ENCODE assay signal across 8 cellular contexts in the genomic region with DNA sequence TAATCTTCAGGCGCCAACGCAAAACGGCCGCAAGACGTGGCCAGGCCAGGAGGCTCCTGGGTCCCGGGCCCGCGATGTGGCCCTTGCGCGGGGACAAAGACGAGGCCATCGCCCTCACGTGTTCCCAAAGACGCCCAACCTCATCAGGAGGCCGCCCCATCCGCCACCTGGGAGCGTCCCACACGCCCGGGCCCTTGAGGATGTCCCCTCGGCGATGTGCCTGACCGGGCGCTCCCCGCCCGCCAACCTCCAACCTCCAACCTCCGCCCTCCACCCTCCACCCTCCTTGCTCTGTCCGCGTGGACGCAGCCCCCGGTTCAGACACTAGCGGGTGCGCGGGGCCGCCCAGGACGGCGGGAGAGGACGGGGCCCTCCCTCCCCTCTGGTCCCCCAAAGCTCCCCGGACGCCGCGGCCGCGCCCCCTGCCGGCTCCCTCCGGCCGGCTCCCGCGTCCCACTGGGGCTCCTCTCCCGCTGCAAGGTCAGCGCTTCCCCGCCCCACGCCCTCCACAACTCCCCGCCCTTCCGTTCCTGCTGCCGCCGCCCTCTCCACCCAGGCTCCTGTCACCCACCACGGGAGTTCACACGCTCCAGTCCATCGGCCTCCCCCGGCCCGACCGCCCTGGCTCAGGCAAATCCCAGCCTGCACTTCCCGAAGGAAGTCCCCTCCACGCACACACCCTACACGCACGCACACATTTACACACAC.
DNase-seq lines count a peak whose midpoint lies in the region; ATAC-seq and TF ChIP-seq lines count a peak whose summit lies in the region.

No MANE protein-coding gene starts in this region.

- peak overlapping the region in 1 of 2 donors; percentile 45 for H3K9ac ChIP-seq in mucosa of rectum (ENCODE audit: low read depth in 1 of 2, low read length in 2 of 2)

- no peaks in the 10 kb centered on the region for H4K20me1 ChIP-seq in GM23338 (replicated peaks; ENCODE audit: insufficient read depth)

- H3K27me3 ChIP-seq in GM23338 (ENCODE audit: insufficient read depth), result peaks cover 27% of the 10 kb centered on the region
- H3K27me3 ChIP-seq in mucosa of rectum (ENCODE audit: control insufficient read depth in 2 of 2, insufficient read depth in 2 of 2, low read length in 2 of 2), result peaks cover 11 to 17% of the 10 kb centered on the region in 2 donors
- peaks cover 12% of the 10 kb centered on the region for H3K27me3 ChIP-seq in thymus (ENCODE audit: control insufficient read depth, insufficient read depth)

- H3K4me3 ChIP-seq in GM23338 (peak overlapping the region; percentile 72), mucosa of rectum (ENCODE audit: low read length in 2 of 2) (peak overlapping the region; percentile 28 to 40), thymus (ENCODE audit: low read length) (peak overlapping the region; percentile 23)

- H2AFZ ChIP-seq in GM23338, result peak overlapping the region; percentile 99

- no peaks in the 10 kb centered on the region for H3F3A ChIP-seq in GM23338 (replicated peaks; ENCODE audit: low read depth)

- peak; percentile 51 to 69 for TF ChIP-seq CTCF in GM23338 (conservative IDR thresholded peaks at IDR 0.05; ENCODE audit: low read depth in 2 of 2)

- H3K27me3 Mint-ChIP-seq in GM23338 (ENCODE audit: insufficient read depth, low read depth, poor library complexity), result peaks cover 10% of the 10 kb centered on the region
- H3K27me3 Mint-ChIP-seq in dendritic cell treated with granulocyte-macrophage colony-stimulating factor and Interleukin-4, amounts not matched to agents 40 ng/mL and 50 ng/mL, for 4 days, result peaks cover 16% of the 10 kb centered on the region

- no peaks in the 10 kb centered on the region for H3K9me2 ChIP-seq in GM23338 (ENCODE audit: insufficient read depth)

- H3K4me1 ChIP-seq in GM23338 (ENCODE audit: insufficient read depth), result peaks cover 8% of the 10 kb centered on the region
- peaks cover 16 to 36% of the 10 kb centered on the region in 2 donors for H3K4me1 ChIP-seq in mucosa of rectum (ENCODE audit: control insufficient read depth in 2 of 2, insufficient read depth in 2 of 2, low read length in 2 of 2)
- H3K4me1 ChIP-seq in thymus (ENCODE audit: control insufficient read depth, insufficient read depth, low read length), result no peaks in the 10 kb centered on the region

- peaks cover 13% of the 10 kb centered on the region for H3K4me1 Mint-ChIP-seq in GM23338
- peaks cover 11% of the 10 kb centered on the region for H3K4me1 Mint-ChIP-seq in dendritic cell treated with granulocyte-macrophage colony-stimulating factor and Interleukin-4, amounts not matched to agents 40 ng/mL and 50 ng/mL, for 4 days (ENCODE audit: low read depth)

- H3K27ac ChIP-seq in GM23338 (ENCODE audit: low read depth), result no peak overlapping the region
- no peak overlapping the region for H3K27ac ChIP-seq in mucosa of rectum (ENCODE audit: low read depth in 2 of 2, low read length in 2 of 2)
- no peak overlapping the region for H3K27ac ChIP-seq in thymus (ENCODE audit: low read depth)

- peak overlapping the region; percentile 71; the same call in 2 of the 3 replicates for H3K4me3 Mint-ChIP-seq in GM23338
- no peak overlapping the region for H3K4me3 Mint-ChIP-seq in dendritic cell treated with granulocyte-macrophage colony-stimulating factor and Interleukin-4, amounts not matched to agents 40 ng/mL and 50 ng/mL, for 4 days

- DNase-seq in GM23338 (ENCODE audit: low spot score), result peak; percentile 71
- DNase-seq in SKM-1 treated with dmso at 0.1 percent for 144 hours (lab: John Stamatoyannopoulos, UW; ENCODE audit: unreplicated experiment), result peak; percentile 38
- no peak for DNase-seq in SHP77 (lab: John Stamatoyannopoulos, UW)

- no peaks in the 10 kb centered on the region for H3K79me2 ChIP-seq in GM23338 (replicated peaks; ENCODE audit: insufficient read depth)

- intact Hi-C loops in dendritic cell treated with granulocyte-macrophage colony-stimulating factor and Interleukin-4, amounts not matched to agents 40 ng/mL and 50 ng/mL, for 4 days (cut with micrococcal nuclease), result no loop called here

- no peaks in the 10 kb centered on the region for H3K36me3 Mint-ChIP-seq in GM23338 (ENCODE audit: low read depth)
- H3K36me3 Mint-ChIP-seq in dendritic cell treated with granulocyte-macrophage colony-stimulating factor and Interleukin-4, amounts not matched to agents 40 ng/mL and 50 ng/mL, for 4 days (ENCODE audit: low read depth), result no peaks in the 10 kb centered on the region

- WGBS in thymus, result 2% methylated on average over 66 of the region's 66 CpGs

- no peaks in the 10 kb centered on the region for H3K36me3 ChIP-seq in GM23338 (ENCODE audit: insufficient read depth)
- H3K36me3 ChIP-seq in mucosa of rectum (ENCODE audit: control insufficient read depth in 2 of 2, insufficient read depth in 2 of 2, low read length in 2 of 2), result no peaks in the 10 kb centered on the region
- H3K36me3 ChIP-seq in thymus (ENCODE audit: control insufficient read depth, insufficient read depth), result no peaks in the 10 kb centered on the region

- no peak overlapping the region for H3K27ac Mint-ChIP-seq in GM23338
- peak overlapping the region; percentile 11 for H3K27ac Mint-ChIP-seq in dendritic cell treated with granulocyte-macrophage colony-stimulating factor and Interleukin-4, amounts not matched to agents 40 ng/mL and 50 ng/mL, for 4 days

- H3K4me2 ChIP-seq in GM23338, result peak overlapping the region; percentile 89

- no peaks in the 10 kb centered on the region for H3K9me3 ChIP-seq in mucosa of rectum (ENCODE audit: control insufficient read depth in 2 of 2, low read length in 2 of 2)
- H3K9me3 ChIP-seq in thymus (ENCODE audit: control insufficient read depth), result no peaks in the 10 kb centered on the region

- ATAC-seq in GM23338 (peak; percentile 74), GM18519 (IDR thresholded peaks at IDR 0.05; ENCODE audit: low FRiP score, unreplicated experiment) (no peak), GM18517 (IDR thresholded peaks at IDR 0.05; ENCODE audit: unreplicated experiment) (no peak)

- H3K9me3 Mint-ChIP-seq in GM23338, result no peaks in the 10 kb centered on the region
- H3K9me3 Mint-ChIP-seq in dendritic cell treated with granulocyte-macrophage colony-stimulating factor and Interleukin-4, amounts not matched to agents 40 ng/mL and 50 ng/mL, for 4 days, result no peaks in the 10 kb centered on the region

TF ChIP-seq in GM23338, 12 proteins besides CTCF, POLR2A, EP300 and RAD21:
- no peak for TF ChIP-seq EZH2 (IDR thresholded peaks at IDR 0.05; ENCODE audit: low read depth, unreplicated experiment)
- TF ChIP-seq, protein P1, sequence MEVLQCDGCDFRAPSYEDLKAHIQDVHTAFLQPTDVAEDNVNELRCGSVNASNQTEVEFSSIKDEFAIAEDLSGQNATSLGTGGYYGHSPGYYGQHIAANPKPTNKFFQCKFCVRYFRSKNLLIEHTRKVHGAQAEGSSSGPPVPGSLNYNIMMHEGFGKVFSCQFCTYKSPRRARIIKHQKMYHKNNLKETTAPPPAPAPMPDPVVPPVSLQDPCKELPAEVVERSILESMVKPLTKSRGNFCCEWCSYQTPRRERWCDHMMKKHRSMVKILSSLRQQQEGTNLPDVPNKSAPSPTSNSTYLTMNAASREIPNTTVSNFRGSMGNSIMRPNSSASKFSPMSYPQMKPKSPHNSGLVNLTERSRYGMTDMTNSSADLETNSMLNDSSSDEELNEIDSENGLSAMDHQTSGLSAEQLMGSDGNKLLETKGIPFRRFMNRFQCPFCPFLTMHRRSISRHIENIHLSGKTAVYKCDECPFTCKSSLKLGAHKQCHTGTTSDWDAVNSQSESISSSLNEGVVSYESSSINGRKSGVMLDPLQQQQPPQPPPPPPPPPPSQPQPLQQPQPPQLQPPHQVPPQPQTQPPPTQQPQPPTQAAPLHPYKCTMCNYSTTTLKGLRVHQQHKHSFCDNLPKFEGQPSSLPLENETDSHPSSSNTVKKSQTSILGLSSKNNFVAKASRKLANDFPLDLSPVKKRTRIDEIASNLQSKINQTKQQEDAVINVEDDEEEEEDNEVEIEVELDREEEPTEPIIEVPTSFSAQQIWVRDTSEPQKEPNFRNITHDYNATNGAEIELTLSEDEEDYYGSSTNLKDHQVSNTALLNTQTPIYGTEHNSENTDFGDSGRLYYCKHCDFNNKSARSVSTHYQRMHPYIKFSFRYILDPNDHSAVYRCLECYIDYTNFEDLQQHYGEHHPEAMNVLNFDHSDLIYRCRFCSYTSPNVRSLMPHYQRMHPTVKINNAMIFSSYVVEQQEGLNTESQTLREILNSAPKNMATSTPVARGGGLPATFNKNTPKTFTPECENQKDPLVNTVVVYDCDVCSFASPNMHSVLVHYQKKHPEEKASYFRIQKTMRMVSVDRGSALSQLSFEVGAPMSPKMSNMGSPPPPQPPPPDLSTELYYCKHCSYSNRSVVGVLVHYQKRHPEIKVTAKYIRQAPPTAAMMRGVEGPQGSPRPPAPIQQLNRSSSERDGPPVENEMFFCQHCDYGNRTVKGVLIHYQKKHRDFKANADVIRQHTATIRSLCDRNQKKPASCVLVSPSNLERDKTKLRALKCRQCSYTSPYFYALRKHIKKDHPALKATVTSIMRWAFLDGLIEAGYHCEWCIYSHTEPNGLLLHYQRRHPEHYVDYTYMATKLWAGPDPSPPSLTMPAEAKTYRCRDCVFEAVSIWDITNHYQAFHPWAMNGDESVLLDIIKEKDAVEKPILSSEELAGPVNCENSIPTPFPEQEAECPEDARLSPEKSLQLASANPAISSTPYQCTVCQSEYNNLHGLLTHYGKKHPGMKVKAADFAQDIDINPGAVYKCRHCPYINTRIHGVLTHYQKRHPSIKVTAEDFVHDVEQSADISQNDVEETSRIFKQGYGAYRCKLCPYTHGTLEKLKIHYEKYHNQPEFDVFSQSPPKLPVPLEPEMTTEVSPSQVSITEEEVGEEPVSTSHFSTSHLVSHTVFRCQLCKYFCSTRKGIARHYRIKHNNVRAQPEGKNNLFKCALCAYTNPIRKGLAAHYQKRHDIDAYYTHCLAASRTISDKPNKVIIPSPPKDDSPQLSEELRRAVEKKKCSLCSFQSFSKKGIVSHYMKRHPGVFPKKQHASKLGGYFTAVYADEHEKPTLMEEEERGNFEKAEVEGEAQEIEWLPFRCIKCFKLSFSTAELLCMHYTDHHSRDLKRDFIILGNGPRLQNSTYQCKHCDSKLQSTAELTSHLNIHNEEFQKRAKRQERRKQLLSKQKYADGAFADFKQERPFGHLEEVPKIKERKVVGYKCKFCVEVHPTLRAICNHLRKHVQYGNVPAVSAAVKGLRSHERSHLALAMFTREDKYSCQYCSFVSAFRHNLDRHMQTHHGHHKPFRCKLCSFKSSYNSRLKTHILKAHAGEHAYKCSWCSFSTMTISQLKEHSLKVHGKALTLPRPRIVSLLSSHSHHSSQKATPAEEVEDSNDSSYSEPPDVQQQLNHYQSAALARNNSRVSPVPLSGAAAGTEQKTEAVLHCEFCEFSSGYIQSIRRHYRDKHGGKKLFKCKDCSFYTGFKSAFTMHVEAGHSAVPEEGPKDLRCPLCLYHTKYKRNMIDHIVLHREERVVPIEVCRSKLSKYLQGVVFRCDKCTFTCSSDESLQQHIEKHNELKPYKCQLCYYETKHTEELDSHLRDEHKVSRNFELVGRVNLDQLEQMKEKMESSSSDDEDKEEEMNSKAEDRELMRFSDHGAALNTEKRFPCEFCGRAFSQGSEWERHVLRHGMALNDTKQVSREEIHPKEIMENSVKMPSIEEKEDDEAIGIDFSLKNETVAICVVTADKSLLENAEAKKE (CRISPR knock-in tag; IDR thresholded peaks at IDR 0.05), result no peak

Comparison
In these comparisons a context has a peak if more than half of its experiments do, and no peak if none do; other contexts are left out.
1. DNase-seq: peak in GM23338 (single experiment) and SKM-1 treated with dmso at 0.1 percent for 144 hours (single experiment); none in SHP77 (0 of 2).
2. Peak in every context shown above with its lines, with median percentiles within 50 percentile points of each other: H3K4me3 ChIP-seq.